Comparison of ENCODE assay signal across 2 cellular contexts in the genomic region with DNA sequence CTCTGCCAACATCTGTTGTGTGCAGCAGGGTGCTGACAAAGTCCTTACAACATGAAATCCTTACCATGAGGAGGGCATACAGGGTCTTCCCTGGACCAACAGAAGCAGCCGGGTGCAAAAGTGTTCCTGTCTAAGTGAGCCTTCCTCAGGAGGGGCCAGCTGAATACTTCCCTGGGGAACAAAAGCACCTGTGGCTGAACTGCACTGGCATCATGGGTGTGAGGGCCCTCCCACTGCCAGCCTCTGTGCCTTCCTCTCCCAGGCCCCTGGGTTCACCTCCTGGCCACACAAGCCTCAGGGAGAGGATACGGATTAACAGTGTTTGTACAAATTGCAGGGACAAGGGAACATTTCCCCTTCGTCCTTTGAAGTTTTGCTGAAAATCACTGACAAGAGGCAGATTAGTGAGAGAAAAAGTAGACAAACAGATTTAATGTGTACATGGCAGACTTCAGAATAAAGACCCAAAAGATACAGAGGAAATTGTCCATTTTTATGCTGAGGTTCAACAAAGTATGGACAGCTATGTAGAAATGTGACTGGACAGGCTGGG.
A peak's percentile ranks its signal among the peaks of the same experiment; 100 is the strongest.
TF ChIP-seq lines count a peak whose summit lies in the region.

No MANE protein-coding gene starts in this region.

TF ChIP-seq in HepG2, 621 proteins besides CTCF, POLR2A, EP300 and RAD21 (continued from another document and continues in another):
- TF ChIP-seq NR3C1 (CRISPR knock-in tag; IDR thresholded peaks at IDR 0.05), result no peak
- no peak for TF ChIP-seq HNRNPLL (IDR thresholded peaks at IDR 0.05; ENCODE audit: low read depth, low read length, poor library complexity, severe bottlenecking)
- no peak for TF ChIP-seq ZNF235 (CRISPR knock-in tag; IDR thresholded peaks at IDR 0.05; ENCODE audit: borderline replicate concordance)
- TF ChIP-seq, protein P1, sequence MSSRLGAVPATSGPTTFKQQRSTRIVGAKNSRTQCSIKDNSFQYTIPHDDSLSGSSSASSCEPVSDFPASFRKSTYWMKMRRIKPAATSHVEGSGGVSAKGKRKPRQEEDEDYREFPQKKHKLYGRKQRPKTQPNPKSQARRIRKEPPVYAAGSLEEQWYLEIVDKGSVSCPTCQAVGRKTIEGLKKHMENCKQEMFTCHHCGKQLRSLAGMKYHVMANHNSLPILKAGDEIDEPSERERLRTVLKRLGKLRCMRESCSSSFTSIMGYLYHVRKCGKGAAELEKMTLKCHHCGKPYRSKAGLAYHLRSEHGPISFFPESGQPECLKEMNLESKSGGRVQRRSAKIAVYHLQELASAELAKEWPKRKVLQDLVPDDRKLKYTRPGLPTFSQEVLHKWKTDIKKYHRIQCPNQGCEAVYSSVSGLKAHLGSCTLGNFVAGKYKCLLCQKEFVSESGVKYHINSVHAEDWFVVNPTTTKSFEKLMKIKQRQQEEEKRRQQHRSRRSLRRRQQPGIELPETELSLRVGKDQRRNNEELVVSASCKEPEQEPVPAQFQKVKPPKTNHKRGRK (CRISPR knock-in tag; IDR thresholded peaks at IDR 0.05), result no peak
- no peak for TF ChIP-seq FOSL1 (CRISPR knock-in tag; IDR thresholded peaks at IDR 0.05; ENCODE audit: borderline replicate concordance)
- TF ChIP-seq GTF3A (CRISPR knock-in tag; conservative IDR thresholded peaks at IDR 0.05), result no peak
- TF ChIP-seq ZNF30 (CRISPR knock-in tag; IDR thresholded peaks at IDR 0.05), result no peak
- TF ChIP-seq ZNF777 (CRISPR knock-in tag; IDR thresholded peaks at IDR 0.05), result no peak
- TF ChIP-seq HMGA1 (CRISPR knock-in tag; conservative IDR thresholded peaks at IDR 0.05), result no peak
- no peak for TF ChIP-seq ZBTB38 (CRISPR knock-in tag; IDR thresholded peaks at IDR 0.05)
- TF ChIP-seq ISX (CRISPR knock-in tag; conservative IDR thresholded peaks at IDR 0.05), result no peak
- TF ChIP-seq PRPF4 (IDR thresholded peaks at IDR 0.05; ENCODE audit: low read depth, low read length, poor library complexity, severe bottlenecking), result no peak
- TF ChIP-seq ASH2L (IDR thresholded peaks at IDR 0.05; ENCODE audit: insufficient read length, low read depth, low read length), result no peak
- TF ChIP-seq ZNF546 (CRISPR knock-in tag; conservative IDR thresholded peaks at IDR 0.05), result no peak
- TF ChIP-seq, protein P2, sequence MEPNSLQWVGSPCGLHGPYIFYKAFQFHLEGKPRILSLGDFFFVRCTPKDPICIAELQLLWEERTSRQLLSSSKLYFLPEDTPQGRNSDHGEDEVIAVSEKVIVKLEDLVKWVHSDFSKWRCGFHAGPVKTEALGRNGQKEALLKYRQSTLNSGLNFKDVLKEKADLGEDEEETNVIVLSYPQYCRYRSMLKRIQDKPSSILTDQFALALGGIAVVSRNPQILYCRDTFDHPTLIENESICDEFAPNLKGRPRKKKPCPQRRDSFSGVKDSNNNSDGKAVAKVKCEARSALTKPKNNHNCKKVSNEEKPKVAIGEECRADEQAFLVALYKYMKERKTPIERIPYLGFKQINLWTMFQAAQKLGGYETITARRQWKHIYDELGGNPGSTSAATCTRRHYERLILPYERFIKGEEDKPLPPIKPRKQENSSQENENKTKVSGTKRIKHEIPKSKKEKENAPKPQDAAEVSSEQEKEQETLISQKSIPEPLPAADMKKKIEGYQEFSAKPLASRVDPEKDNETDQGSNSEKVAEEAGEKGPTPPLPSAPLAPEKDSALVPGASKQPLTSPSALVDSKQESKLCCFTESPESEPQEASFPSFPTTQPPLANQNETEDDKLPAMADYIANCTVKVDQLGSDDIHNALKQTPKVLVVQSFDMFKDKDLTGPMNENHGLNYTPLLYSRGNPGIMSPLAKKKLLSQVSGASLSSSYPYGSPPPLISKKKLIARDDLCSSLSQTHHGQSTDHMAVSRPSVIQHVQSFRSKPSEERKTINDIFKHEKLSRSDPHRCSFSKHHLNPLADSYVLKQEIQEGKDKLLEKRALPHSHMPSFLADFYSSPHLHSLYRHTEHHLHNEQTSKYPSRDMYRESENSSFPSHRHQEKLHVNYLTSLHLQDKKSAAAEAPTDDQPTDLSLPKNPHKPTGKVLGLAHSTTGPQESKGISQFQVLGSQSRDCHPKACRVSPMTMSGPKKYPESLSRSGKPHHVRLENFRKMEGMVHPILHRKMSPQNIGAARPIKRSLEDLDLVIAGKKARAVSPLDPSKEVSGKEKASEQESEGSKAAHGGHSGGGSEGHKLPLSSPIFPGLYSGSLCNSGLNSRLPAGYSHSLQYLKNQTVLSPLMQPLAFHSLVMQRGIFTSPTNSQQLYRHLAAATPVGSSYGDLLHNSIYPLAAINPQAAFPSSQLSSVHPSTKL (CRISPR knock-in tag; IDR thresholded peaks at IDR 0.05), result 0 out of 2 replicates have a peak, but pooled peaks have one; percentile 9
- TF ChIP-seq, protein P3, sequence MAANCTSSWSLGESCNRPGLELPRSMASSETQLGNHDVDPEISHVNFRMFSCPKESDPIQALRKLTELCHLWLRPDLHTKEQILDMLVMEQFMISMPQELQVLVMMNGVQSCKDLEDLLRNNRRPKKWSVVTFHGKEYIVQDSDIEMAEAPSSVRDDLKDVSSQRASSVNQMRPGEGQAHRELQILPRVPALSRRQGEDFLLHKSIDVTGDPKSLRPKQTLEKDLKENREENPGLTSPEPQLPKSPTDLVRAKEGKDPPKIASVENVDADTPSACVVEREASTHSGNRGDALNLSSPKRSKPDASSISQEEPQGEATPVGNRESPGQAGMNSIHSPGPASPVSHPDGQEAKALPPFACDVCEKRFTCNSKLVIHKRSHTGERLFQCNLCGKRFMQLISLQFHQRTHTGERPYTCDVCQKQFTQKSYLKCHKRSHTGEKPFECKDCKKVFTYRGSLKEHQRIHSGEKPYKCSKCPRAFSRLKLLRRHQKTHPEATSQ (CRISPR knock-in tag; IDR thresholded peaks at IDR 0.05; ENCODE audit: borderline replicate concordance), result no peak
- TF ChIP-seq SRSF1 (optimal IDR thresholded peaks at IDR 0.05; ENCODE audit: low read depth, low read length), result no peak
- TF ChIP-seq MAZ (IDR thresholded peaks at IDR 0.05; ENCODE audit: borderline replicate concordance, low read depth, low read length), result no peak
- no peak for TF ChIP-seq MAZ (CRISPR knock-in tag; IDR thresholded peaks at IDR 0.05; ENCODE audit: low read depth)
- no peak for TF ChIP-seq ZNF136 (CRISPR knock-in tag; IDR thresholded peaks at IDR 0.05; ENCODE audit: low read depth)

TF ChIP-seq in H1, 55 proteins besides CTCF, POLR2A, EP300 and RAD21 (continued from another document):
- TF ChIP-seq, protein P4, sequence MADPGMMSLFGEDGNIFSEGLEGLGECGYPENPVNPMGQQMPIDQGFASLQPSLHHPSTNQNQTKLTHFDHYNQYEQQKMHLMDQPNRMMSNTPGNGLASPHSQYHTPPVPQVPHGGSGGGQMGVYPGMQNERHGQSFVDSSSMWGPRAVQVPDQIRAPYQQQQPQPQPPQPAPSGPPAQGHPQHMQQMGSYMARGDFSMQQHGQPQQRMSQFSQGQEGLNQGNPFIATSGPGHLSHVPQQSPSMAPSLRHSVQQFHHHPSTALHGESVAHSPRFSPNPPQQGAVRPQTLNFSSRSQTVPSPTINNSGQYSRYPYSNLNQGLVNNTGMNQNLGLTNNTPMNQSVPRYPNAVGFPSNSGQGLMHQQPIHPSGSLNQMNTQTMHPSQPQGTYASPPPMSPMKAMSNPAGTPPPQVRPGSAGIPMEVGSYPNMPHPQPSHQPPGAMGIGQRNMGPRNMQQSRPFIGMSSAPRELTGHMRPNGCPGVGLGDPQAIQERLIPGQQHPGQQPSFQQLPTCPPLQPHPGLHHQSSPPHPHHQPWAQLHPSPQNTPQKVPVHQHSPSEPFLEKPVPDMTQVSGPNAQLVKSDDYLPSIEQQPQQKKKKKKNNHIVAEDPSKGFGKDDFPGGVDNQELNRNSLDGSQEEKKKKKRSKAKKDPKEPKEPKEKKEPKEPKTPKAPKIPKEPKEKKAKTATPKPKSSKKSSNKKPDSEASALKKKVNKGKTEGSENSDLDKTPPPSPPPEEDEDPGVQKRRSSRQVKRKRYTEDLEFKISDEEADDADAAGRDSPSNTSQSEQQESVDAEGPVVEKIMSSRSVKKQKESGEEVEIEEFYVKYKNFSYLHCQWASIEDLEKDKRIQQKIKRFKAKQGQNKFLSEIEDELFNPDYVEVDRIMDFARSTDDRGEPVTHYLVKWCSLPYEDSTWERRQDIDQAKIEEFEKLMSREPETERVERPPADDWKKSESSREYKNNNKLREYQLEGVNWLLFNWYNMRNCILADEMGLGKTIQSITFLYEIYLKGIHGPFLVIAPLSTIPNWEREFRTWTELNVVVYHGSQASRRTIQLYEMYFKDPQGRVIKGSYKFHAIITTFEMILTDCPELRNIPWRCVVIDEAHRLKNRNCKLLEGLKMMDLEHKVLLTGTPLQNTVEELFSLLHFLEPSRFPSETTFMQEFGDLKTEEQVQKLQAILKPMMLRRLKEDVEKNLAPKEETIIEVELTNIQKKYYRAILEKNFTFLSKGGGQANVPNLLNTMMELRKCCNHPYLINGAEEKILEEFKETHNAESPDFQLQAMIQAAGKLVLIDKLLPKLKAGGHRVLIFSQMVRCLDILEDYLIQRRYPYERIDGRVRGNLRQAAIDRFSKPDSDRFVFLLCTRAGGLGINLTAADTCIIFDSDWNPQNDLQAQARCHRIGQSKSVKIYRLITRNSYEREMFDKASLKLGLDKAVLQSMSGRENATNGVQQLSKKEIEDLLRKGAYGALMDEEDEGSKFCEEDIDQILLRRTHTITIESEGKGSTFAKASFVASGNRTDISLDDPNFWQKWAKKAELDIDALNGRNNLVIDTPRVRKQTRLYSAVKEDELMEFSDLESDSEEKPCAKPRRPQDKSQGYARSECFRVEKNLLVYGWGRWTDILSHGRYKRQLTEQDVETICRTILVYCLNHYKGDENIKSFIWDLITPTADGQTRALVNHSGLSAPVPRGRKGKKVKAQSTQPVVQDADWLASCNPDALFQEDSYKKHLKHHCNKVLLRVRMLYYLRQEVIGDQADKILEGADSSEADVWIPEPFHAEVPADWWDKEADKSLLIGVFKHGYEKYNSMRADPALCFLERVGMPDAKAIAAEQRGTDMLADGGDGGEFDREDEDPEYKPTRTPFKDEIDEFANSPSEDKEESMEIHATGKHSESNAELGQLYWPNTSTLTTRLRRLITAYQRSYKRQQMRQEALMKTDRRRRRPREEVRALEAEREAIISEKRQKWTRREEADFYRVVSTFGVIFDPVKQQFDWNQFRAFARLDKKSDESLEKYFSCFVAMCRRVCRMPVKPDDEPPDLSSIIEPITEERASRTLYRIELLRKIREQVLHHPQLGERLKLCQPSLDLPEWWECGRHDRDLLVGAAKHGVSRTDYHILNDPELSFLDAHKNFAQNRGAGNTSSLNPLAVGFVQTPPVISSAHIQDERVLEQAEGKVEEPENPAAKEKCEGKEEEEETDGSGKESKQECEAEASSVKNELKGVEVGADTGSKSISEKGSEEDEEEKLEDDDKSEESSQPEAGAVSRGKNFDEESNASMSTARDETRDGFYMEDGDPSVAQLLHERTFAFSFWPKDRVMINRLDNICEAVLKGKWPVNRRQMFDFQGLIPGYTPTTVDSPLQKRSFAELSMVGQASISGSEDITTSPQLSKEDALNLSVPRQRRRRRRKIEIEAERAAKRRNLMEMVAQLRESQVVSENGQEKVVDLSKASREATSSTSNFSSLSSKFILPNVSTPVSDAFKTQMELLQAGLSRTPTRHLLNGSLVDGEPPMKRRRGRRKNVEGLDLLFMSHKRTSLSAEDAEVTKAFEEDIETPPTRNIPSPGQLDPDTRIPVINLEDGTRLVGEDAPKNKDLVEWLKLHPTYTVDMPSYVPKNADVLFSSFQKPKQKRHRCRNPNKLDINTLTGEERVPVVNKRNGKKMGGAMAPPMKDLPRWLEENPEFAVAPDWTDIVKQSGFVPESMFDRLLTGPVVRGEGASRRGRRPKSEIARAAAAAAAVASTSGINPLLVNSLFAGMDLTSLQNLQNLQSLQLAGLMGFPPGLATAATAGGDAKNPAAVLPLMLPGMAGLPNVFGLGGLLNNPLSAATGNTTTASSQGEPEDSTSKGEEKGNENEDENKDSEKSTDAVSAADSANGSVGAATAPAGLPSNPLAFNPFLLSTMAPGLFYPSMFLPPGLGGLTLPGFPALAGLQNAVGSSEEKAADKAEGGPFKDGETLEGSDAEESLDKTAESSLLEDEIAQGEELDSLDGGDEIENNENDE (IDR thresholded peaks at IDR 0.05; ENCODE audit: insufficient replicate concordance, low read length), result no peak
- TF ChIP-seq, protein P5, sequence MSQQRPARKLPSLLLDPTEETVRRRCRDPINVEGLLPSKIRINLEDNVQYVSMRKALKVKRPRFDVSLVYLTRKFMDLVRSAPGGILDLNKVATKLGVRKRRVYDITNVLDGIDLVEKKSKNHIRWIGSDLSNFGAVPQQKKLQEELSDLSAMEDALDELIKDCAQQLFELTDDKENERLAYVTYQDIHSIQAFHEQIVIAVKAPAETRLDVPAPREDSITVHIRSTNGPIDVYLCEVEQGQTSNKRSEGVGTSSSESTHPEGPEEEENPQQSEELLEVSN (IDR thresholded peaks at IDR 0.05), result no peak
- TF ChIP-seq POLR2AphosphoS5 (IDR thresholded peaks at IDR 0.05; ENCODE audit: low read depth, low read length), result no peak
- TF ChIP-seq RNF2 (IDR thresholded peaks at IDR 0.05; ENCODE audit: borderline replicate concordance, low read depth, low read length, missing control alignments, poor library complexity, severe bottlenecking), result no peak
- no peak for TF ChIP-seq HDAC6 (IDR thresholded peaks at IDR 0.05; ENCODE audit: low read depth, low read length)
- TF ChIP-seq YY1 (IDR thresholded peaks at IDR 0.05; ENCODE audit: low read depth, low read length), result no peak
- no peak for TF ChIP-seq SP2 (IDR thresholded peaks at IDR 0.05; ENCODE audit: low read length)
- no peak for TF ChIP-seq ZNF274 (IDR thresholded peaks at IDR 0.05; ENCODE audit: borderline replicate concordance, extremely low read depth, low read length)
- no peak for TF ChIP-seq SIRT6 (IDR thresholded peaks at IDR 0.05; ENCODE audit: low read length)
- TF ChIP-seq CHD2 (IDR thresholded peaks at IDR 0.05; ENCODE audit: low read length), result no peak
- TF ChIP-seq GTF2F1 (IDR thresholded peaks at IDR 0.05; ENCODE audit: borderline replicate concordance, low read depth, low read length), result no peak
- no peak for TF ChIP-seq EGR1 (IDR thresholded peaks at IDR 0.05; ENCODE audit: borderline replicate concordance, low read depth, low read length)
- TF ChIP-seq RFX5 (IDR thresholded peaks at IDR 0.05; ENCODE audit: borderline replicate concordance, low read depth, low read length), result no peak
- TF ChIP-seq NANOG (IDR thresholded peaks at IDR 0.05; ENCODE audit: insufficient read depth, low read depth, low read length, poor library complexity, severe bottlenecking), result no peak
- TF ChIP-seq TAF1 (IDR thresholded peaks at IDR 0.05; ENCODE audit: low read depth, low read length), result no peak
- no peak for TF ChIP-seq SP4 (IDR thresholded peaks at IDR 0.05; ENCODE audit: low read length)
- TF ChIP-seq, protein P6, sequence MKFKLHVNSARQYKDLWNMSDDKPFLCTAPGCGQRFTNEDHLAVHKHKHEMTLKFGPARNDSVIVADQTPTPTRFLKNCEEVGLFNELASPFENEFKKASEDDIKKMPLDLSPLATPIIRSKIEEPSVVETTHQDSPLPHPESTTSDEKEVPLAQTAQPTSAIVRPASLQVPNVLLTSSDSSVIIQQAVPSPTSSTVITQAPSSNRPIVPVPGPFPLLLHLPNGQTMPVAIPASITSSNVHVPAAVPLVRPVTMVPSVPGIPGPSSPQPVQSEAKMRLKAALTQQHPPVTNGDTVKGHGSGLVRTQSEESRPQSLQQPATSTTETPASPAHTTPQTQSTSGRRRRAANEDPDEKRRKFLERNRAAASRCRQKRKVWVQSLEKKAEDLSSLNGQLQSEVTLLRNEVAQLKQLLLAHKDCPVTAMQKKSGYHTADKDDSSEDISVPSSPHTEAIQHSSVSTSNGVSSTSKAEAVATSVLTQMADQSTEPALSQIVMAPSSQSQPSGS (IDR thresholded peaks at IDR 0.05; ENCODE audit: low read length), result no peak
TF ChIP-seq in H1: peak in this region for 0.
